19 cellular contexts compared by ENCODE assay signal in the genomic region with DNA sequence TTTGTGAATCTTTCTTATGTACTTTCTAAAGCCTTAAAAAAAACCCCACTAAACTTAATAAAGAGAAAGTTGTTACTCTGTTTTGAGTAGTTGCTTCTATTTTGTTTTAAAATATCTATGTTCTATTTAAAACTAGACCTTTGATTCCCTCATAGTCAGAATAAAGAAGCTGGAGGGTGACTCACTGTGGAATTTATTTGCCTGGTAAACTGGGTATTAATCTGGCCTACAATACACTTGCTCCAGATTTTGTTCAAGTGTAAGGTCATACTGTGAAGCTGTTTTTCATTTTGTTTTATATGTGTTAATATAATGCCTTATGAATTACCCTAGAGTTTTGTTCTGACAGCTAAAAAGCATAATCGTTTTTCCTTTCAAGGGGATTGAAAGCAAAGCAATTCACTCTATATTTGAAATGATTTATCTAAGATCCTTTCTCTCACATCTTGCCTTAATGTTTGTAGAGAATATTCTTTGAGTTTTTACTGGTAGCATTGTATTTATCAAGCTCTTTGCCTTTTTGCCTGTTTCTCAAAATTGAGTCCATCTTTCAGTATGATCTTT.
DNase-seq lines count a peak whose midpoint lies in the region; ATAC-seq and TF ChIP-seq lines count a peak whose summit lies in the region.
"Had no signal": no experiment of that assay in that cellular context is flagged by ENCODE, and none has a peak within 500 bp of the region (broad histone marks: within the 10 kb centered on the region; RNA-seq: fewer than 3 reads in every experiment).

No MANE protein-coding gene starts in this region.

- H3K4me3 ChIP-seq in AG09309 (ENCODE audit: control insufficient read depth, low read depth, low read length): no peak overlapping the region
- H3K4me3 ChIP-seq in astrocyte of the spinal cord (ENCODE audit: low read depth, low read length): no peak overlapping the region
- H3K4me3 ChIP-seq: breast epithelium, spleen had no signal

- in situ Hi-C loops in astrocyte of the spinal cord (cut with HindIII; ENCODE audit: low sequenced_read_pairs): no loop called here

- CTCF ChIA-PET in activated CD8-positive, alpha-beta T cell treated with anti-CD3 and anti-CD28 coated beads, Interleukin-2, amount 10 ng/mL, durations not matched to agents 7 days and 5 days (lab: Charles Lee): no interaction called here

- no peaks in the 10 kb centered on the region for H3K4me1 Mint-ChIP-seq in activated CD8-positive, alpha-beta T cell treated with anti-CD3 and anti-CD28 coated beads, Interleukin-2, amount 10 ng/mL, durations not matched to agents 7 days and 5 days (ENCODE audit: low read depth)
- H3K4me1 Mint-ChIP-seq: activated CD4-positive, alpha-beta T cell treated with anti-CD3 and anti-CD28 coated beads for 36 hours had no signal

- DNase-seq in AG09309 (ENCODE audit: low read depth): peak; percentile 29
- peak; percentile 46 for DNase-seq in HT-29 (ENCODE audit: low spot score)
- DNase-seq in astrocyte of the spinal cord (ENCODE audit: low read depth, low spot score): peak; percentile 13
- peak; percentile 55 for DNase-seq in myocyte (ENCODE audit: low read depth)
- no peak for DNase-seq in CD1c-positive myeloid dendritic cell (ENCODE audit: extremely low spot score)
- DNase-seq in left colon: no peak
- no peak for DNase-seq in ureter (ENCODE audit: low spot score)
- DNase-seq in activated CD8-positive, alpha-beta T cell treated with anti-CD3 and anti-CD28 coated beads, Interleukin-2, amount 10 ng/mL, durations not matched to agents 7 days and 5 days: no peak
- DNase-seq: activated CD4-positive, alpha-beta T cell treated with anti-CD3 and anti-CD28 coated beads for 36 hours; cortex of kidney; DND-41; GOT3; mesendoderm; NCI-H146; nephron progenitor cell; spleen had no signal

- TF ChIP-seq CTCF in AG09309 (IDR thresholded peaks at IDR 0.05; ENCODE audit: control insufficient read depth, insufficient read depth, low read depth, low read length, missing control alignments): no peak
- no peak for TF ChIP-seq CTCF in astrocyte of the spinal cord (IDR thresholded peaks at IDR 0.05; ENCODE audit: low read depth, low read length)

- H3K4me3 Mint-ChIP-seq in activated CD8-positive, alpha-beta T cell treated with anti-CD3 and anti-CD28 coated beads, Interleukin-2, amount 10 ng/mL, durations not matched to agents 7 days and 5 days: no peak overlapping the region
- H3K4me3 Mint-ChIP-seq: activated CD4-positive, alpha-beta T cell treated with anti-CD3 and anti-CD28 coated beads for 36 hours; activated naive CD8-positive, alpha-beta T cell; activated T-helper 1 cell treated with anti-CD3 and anti-CD28 coated beads, Interleukin-12 subunit alpha, Interleukin-12 subunit beta, Interleukin-2, Interleukin-4 antibody, amounts not matched to agents 30 ng/mL and 10 ng/mL and 1 ng/mL, durations not matched to agents 14 hours and 24 hours and 36 hours; nephron progenitor cell had no signal

- H3K9me3 Mint-ChIP-seq in activated CD8-positive, alpha-beta T cell treated with anti-CD3 and anti-CD28 coated beads, Interleukin-2, amount 10 ng/mL, durations not matched to agents 7 days and 5 days (ENCODE audit: insufficient read depth): no peaks in the 10 kb centered on the region
- H3K9me3 Mint-ChIP-seq: activated T-helper 1 cell treated with anti-CD3 and anti-CD28 coated beads, Interleukin-12 subunit alpha, Interleukin-12 subunit beta, Interleukin-2, Interleukin-4 antibody, amounts not matched to agents 30 ng/mL and 10 ng/mL and 1 ng/mL, durations not matched to agents 14 hours and 24 hours and 36 hours; nephron progenitor cell had no signal

- POLR2A ChIA-PET in activated CD8-positive, alpha-beta T cell treated with anti-CD3 and anti-CD28 coated beads, Interleukin-2, amount 10 ng/mL, durations not matched to agents 7 days and 5 days (lab: Charles Lee): no interaction called here

- no peak overlapping the region for H3K27ac Mint-ChIP-seq in activated CD8-positive, alpha-beta T cell treated with anti-CD3 and anti-CD28 coated beads, Interleukin-2, amount 10 ng/mL, durations not matched to agents 7 days and 5 days
- H3K27ac Mint-ChIP-seq: activated CD4-positive, alpha-beta T cell treated with anti-CD3 and anti-CD28 coated beads for 36 hours; activated naive CD8-positive, alpha-beta T cell; activated T-helper 1 cell treated with anti-CD3 and anti-CD28 coated beads, Interleukin-12 subunit alpha, Interleukin-12 subunit beta, Interleukin-2, Interleukin-4 antibody, amounts not matched to agents 30 ng/mL and 10 ng/mL and 1 ng/mL, durations not matched to agents 14 hours and 24 hours and 36 hours; nephron progenitor cell had no signal

- H3K27me3 Mint-ChIP-seq in activated CD8-positive, alpha-beta T cell treated with anti-CD3 and anti-CD28 coated beads, Interleukin-2, amount 10 ng/mL, durations not matched to agents 7 days and 5 days (ENCODE audit: low read depth): no peaks in the 10 kb centered on the region
- H3K27me3 Mint-ChIP-seq: activated naive CD8-positive, alpha-beta T cell had no signal

- no peaks in the 10 kb centered on the region for H3K36me3 Mint-ChIP-seq in activated CD8-positive, alpha-beta T cell treated with anti-CD3 and anti-CD28 coated beads, Interleukin-2, amount 10 ng/mL, durations not matched to agents 7 days and 5 days (ENCODE audit: low read depth)
- H3K36me3 Mint-ChIP-seq: activated naive CD8-positive, alpha-beta T cell had no signal

- intact Hi-C loops in left colon (cut with DNase I, micrococcal nuclease): no loop called here

- ATAC-seq in left colon: no peak
- no peak for ATAC-seq in activated CD8-positive, alpha-beta T cell treated with anti-CD3 and anti-CD28 coated beads, Interleukin-2, amount 10 ng/mL, durations not matched to agents 7 days and 5 days
- ATAC-seq: activated CD4-positive, alpha-beta T cell treated with anti-CD3 and anti-CD28 coated beads for 36 hours had no signal

Comparison
In these comparisons a context has a peak if more than half of its experiments do, and no peak if none do; other contexts are left out.
1. DNase-seq: peak in AG09309 (single experiment), HT-29 (single experiment), astrocyte of the spinal cord (single experiment) and myocyte (single experiment); none in CD1c-positive myeloid dendritic cell (single experiment), left colon (0 of 2), ureter (single experiment) and activated CD8-positive, alpha-beta T cell treated with anti-CD3 and anti-CD28 coated beads, Interleukin-2, amount 10 ng/mL, durations not matched to agents 7 days and 5 days (single experiment).